In genomic region chrX:109184506-109185139, GRCh38 we compare ENCODE assay signal across 24 cellular contexts.
DNase-seq lines count a peak whose midpoint lies in the region; ATAC-seq, FAIRE-seq and TF ChIP-seq lines count a peak whose summit lies in the region.
"Had no signal": no experiment of that assay in that cellular context is flagged by ENCODE, and none has a peak within 500 bp of the region (broad histone marks: within the 10 kb centered on the region; RNA-seq: fewer than 3 reads in every experiment).

No MANE protein-coding gene starts in this region.

- CTCF ChIA-PET in GM12878 (lab: Yijun Ruan, JAX) = interaction anchor here (1.2 to 2.1 kb wide), 4 partner anchors 84 to 485 kb away, joined by 3 to 8 read pairs (median 4); no protein-coding TSS in a partner anchor

- H3K36me3 Mint-ChIP-seq in activated naive CD8-positive, alpha-beta T cell treated with anti-CD3 and anti-CD28 coated beads, Interleukin-2, amount 50 U/mL, for 24 hours (ENCODE audit: low read depth) = no peaks in the 10 kb centered on the region
- peaks cover 0 to 2% of the 10 kb centered on the region in 2 donors for H3K36me3 Mint-ChIP-seq in activated T-cell treated with anti-CD3 and anti-CD28 coated beads, Interleukin-2, amount 50 U/mL, for 72 hours (ENCODE audit: insufficient read depth in 2 of 2)
- H3K36me3 Mint-ChIP-seq: CD4-positive, alpha-beta memory T cell; T-cell had no signal

- H3K4me1 Mint-ChIP-seq in activated naive CD8-positive, alpha-beta T cell treated with anti-CD3 and anti-CD28 coated beads, Interleukin-2, amount 50 U/mL, for 24 hours = no peaks in the 10 kb centered on the region
- H3K4me1 Mint-ChIP-seq in activated T-cell treated with anti-CD3 and anti-CD28 coated beads, Interleukin-2, amount 50 U/mL, for 72 hours (ENCODE audit: low read depth) = peaks cover 6% of the 10 kb centered on the region
- H3K4me1 Mint-ChIP-seq: CD4-positive, alpha-beta memory T cell; T-cell had no signal

- H3K4me3 ChIP-seq in GM12878 (no peak overlapping the region), iPS-20b (ENCODE audit: low read length) (peak overlapping the region; percentile 51)
- H3K4me3 ChIP-seq: BLaER1, PC-9 had no signal

- no peak overlapping the region for H3K27ac Mint-ChIP-seq in activated naive CD8-positive, alpha-beta T cell treated with anti-CD3 and anti-CD28 coated beads, Interleukin-2, amount 50 U/mL, for 24 hours
- H3K27ac Mint-ChIP-seq in activated T-cell treated with anti-CD3 and anti-CD28 coated beads, Interleukin-2, amount 50 U/mL, for 72 hours = no peak overlapping the region
- H3K27ac Mint-ChIP-seq: CD4-positive, alpha-beta memory T cell; T-cell had no signal

- no peaks in the 10 kb centered on the region for H3K9me3 Mint-ChIP-seq in activated naive CD8-positive, alpha-beta T cell treated with anti-CD3 and anti-CD28 coated beads, Interleukin-2, amount 50 U/mL, for 24 hours
- H3K9me3 Mint-ChIP-seq in activated T-cell treated with anti-CD3 and anti-CD28 coated beads, Interleukin-2, amount 50 U/mL, for 72 hours = peaks cover 2 to 3% of the 10 kb centered on the region in 2 donors

- TF ChIP-seq POLR2A in GM12878 (IDR thresholded peaks at IDR 0.05; ENCODE audit: low read depth, low read length) = no peak

- no peak for DNase-seq in GM12878 (ENCODE audit: low read depth, low spot score)
- DNase-seq in cardiac septum (ENCODE audit: low spot score) = no peak
- DNase-seq in activated naive CD8-positive, alpha-beta T cell treated with anti-CD3 and anti-CD28 coated beads, Interleukin-2, amount 50 U/mL, for 24 hours = no peak
- no peak for DNase-seq in activated T-cell treated with anti-CD3 and anti-CD28 coated beads, Interleukin-2, amount 50 U/mL, for 72 hours
- DNase-seq in middle frontal gyrus (ENCODE audit: extremely low spot score, low spot score) = no peak
- DNase-seq: CD4-positive, alpha-beta memory T cell; DMS153; GOT3; KBM-7; NCI-H1105; NCI-H1694 treated with DMSO at 0.1 percent for 48 hours; NCI-H2227 treated with DMSO at 0.1 percent for 48 hours; NCI-H524 treated with DMSO at 0.1 percent for 48 hours; PC-9; SIG-M5; T-cell had no signal

- POLR2A ChIA-PET in GM12878 (lab: Charles Lee) = interaction anchor here (0.8 to 1.3 kb wide), 3 partner anchors 87 to 197 kb away, joined by 3 to 4 read pairs (median 4); no protein-coding TSS in a partner anchor

- ATAC-seq in GM18867 (IDR thresholded peaks at IDR 0.05; ENCODE audit: unreplicated experiment) = peak; percentile 65
- ATAC-seq in HG02763 (IDR thresholded peaks at IDR 0.05; ENCODE audit: unreplicated experiment) = peak; percentile 39
- peak; percentile 47 for ATAC-seq in GM12878
- no peak for ATAC-seq in activated naive CD8-positive, alpha-beta T cell treated with anti-CD3 and anti-CD28 coated beads, Interleukin-2, amount 50 U/mL, for 24 hours
- ATAC-seq in activated T-cell treated with anti-CD3 and anti-CD28 coated beads, Interleukin-2, amount 50 U/mL, for 72 hours (replicated peaks in 1 of 2) = no peak
- ATAC-seq: HepG2, SK-N-SH treated with all-trans-retinoic acid at 6 μM for 48 hours, T-cell had no signal

- no peak overlapping the region for H2AFZ ChIP-seq in GM12878 (ENCODE audit: control insufficient read depth, low read depth, low read length)
- H2AFZ ChIP-seq: PC-9 had no signal

- no peaks in the 10 kb centered on the region for H3K27me3 ChIP-seq in GM12878 (replicated peaks in 1 of 2; ENCODE audit: control insufficient read depth in 2 of 2, insufficient read depth in 2 of 2, low read length in 1 of 2)
- no peaks in the 10 kb centered on the region for H3K27me3 ChIP-seq in iPS-20b (ENCODE audit: insufficient read depth, low read length)

- FAIRE-seq in GM12878 (lab: Jason Lieb, UNC) = no peak
- FAIRE-seq: GM12892, HepG2 had no signal

- H3K27ac ChIP-seq in GM12878 (ENCODE audit: control insufficient read depth, insufficient read depth) (no peak overlapping the region; the same call in 1 of the 2 replicates), iPS-20b (ENCODE audit: low read length) (peak overlapping the region; percentile 76)
- H3K27ac ChIP-seq: BLaER1, PC-9, RWPE1 had no signal

- TF ChIP-seq RAD21 in GM12878 (IDR thresholded peaks at IDR 0.05; ENCODE audit: insufficient read depth, low read depth, low read length) = no peak

- RAD21 ChIA-PET in GM12878 (lab: Charles Lee; ENCODE audit: unreplicated experiment) = interaction anchor here (1.1 to 10.1 kb wide), 9 partner anchors 22 to 543 kb away, joined by 3 to 155 read pairs (median 4); no protein-coding TSS in a partner anchor

- no peaks in the 10 kb centered on the region for H4K20me1 ChIP-seq in GM12878 (ENCODE audit: control insufficient read depth, insufficient read depth)
- H4K20me1 ChIP-seq: BLaER1 had no signal

- no peaks in the 10 kb centered on the region for H3K79me2 ChIP-seq in GM12878 (ENCODE audit: control insufficient read depth, insufficient read depth, low read length)

- no peak overlapping the region for H3K9ac ChIP-seq in GM12878 (ENCODE audit: control insufficient read depth, insufficient read depth, low read length)
- H3K9ac ChIP-seq in iPS-20b (ENCODE audit: low read depth, low read length) = peak overlapping the region; percentile 12; the same call in 1 of the 2 replicates
- H3K9ac ChIP-seq: BLaER1 had no signal

- no peak overlapping the region for H3K4me3 Mint-ChIP-seq in activated naive CD8-positive, alpha-beta T cell treated with anti-CD3 and anti-CD28 coated beads, Interleukin-2, amount 50 U/mL, for 24 hours
- no peak overlapping the region for H3K4me3 Mint-ChIP-seq in activated T-cell treated with anti-CD3 and anti-CD28 coated beads, Interleukin-2, amount 50 U/mL, for 72 hours
- H3K4me3 Mint-ChIP-seq: CD4-positive, alpha-beta memory T cell; T-cell had no signal

- no peak for TF ChIP-seq CTCF in GM12878 (IDR thresholded peaks at IDR 0.05 in 2 of 3, conservative IDR thresholded peaks at IDR 0.05 in 1 of 3; ENCODE audit: control insufficient read depth in 2 of 3, extremely low read depth in 1 of 3, insufficient read depth in 1 of 3, low read depth in 3 of 3, low read length in 3 of 3)

- H3K36me3 ChIP-seq in GM12878 (ENCODE audit: control insufficient read depth in 2 of 2, insufficient read depth in 2 of 2, low read length in 1 of 2) (no peaks in the 10 kb centered on the region), iPS-20b (ENCODE audit: insufficient read depth, low read depth, low read length) (no peaks in the 10 kb centered on the region)
- H3K36me3 ChIP-seq: BLaER1 had no signal

- no peaks in the 10 kb centered on the region for H3K27me3 Mint-ChIP-seq in activated naive CD8-positive, alpha-beta T cell treated with anti-CD3 and anti-CD28 coated beads, Interleukin-2, amount 50 U/mL, for 24 hours
- peaks cover 49% of the 10 kb centered on the region for H3K27me3 Mint-ChIP-seq in activated T-cell treated with anti-CD3 and anti-CD28 coated beads, Interleukin-2, amount 50 U/mL, for 72 hours (ENCODE audit: low read depth)
- H3K27me3 Mint-ChIP-seq: CD4-positive, alpha-beta memory T cell had no signal

- intact Hi-C loops in GM12878 (cut with micrococcal nuclease; ENCODE audit: unreplicated experiment) (loop anchor here (5.0 kb wide), 1 partner anchor 198 kb away; no protein-coding TSS in a partner anchor), cardiac septum (cut with DNase I) (no loop called here)

- in situ Hi-C loops in GM12878 (cut with MboI) = no loop called here

- TF ChIP-seq EP300 in GM12878 (IDR thresholded peaks at IDR 0.05; ENCODE audit: borderline replicate concordance in 1 of 2, control insufficient read depth in 1 of 2, low read depth in 2 of 2, low read length in 2 of 2) = peak in 1 of 2 experiments; percentile 19; a peak in 1 of 4 replicates

- H3K9me3 ChIP-seq in GM12878 (replicated peaks; ENCODE audit: control insufficient read depth, insufficient read depth, low read length) (no peaks in the 10 kb centered on the region; the same call in 2 of the 3 replicates), iPS-20b (ENCODE audit: insufficient read depth, low read depth, low read length) (no peaks in the 10 kb centered on the region)
- H3K9me3 ChIP-seq: BLaER1 had no signal

- SMC1A ChIA-PET in GM12878 (lab: Charles Lee; ENCODE audit: uncharacterized antibody, unreplicated experiment) = interaction anchor here (0.8 to 10.7 kb wide), 20 partner anchors 16 to 485 kb away, joined by 3 to 168 read pairs (median 4); no protein-coding TSS in a partner anchor

- H3K4me1 ChIP-seq in GM12878 (ENCODE audit: control insufficient read depth, insufficient read depth, low read length) (no peaks in the 10 kb centered on the region; the same call in 1 of the 2 replicates), iPS-20b (ENCODE audit: insufficient read depth, low read length) (peaks cover 9% of the 10 kb centered on the region)
- H3K4me1 ChIP-seq: BLaER1 had no signal

- BruUV-seq in GM12878 (replicated peaks; lab: Mats Ljungman, UMichigan) = no TSS peak

- no peak overlapping the region for H3K4me2 ChIP-seq in GM12878 (ENCODE audit: control insufficient read depth, insufficient read depth)
- H3K4me2 ChIP-seq: BLaER1, PC-9 had no signal

TF ChIP-seq in GM12878, 131 proteins besides CTCF, POLR2A, EP300 and RAD21 (continues in another document):
- TF ChIP-seq BCL11A (IDR thresholded peaks at IDR 0.05; ENCODE audit: low read depth, low read length) (no peak; the same call in 1 of the 2 replicates), POLR2AphosphoS5 (IDR thresholded peaks at IDR 0.05; ENCODE audit: low read length) (no peak), GATAD2B (conservative IDR thresholded peaks at IDR 0.05; ENCODE audit: low read depth) (no peak; the same call in 1 of the 2 replicates), RUNX3 (IDR thresholded peaks at IDR 0.05; ENCODE audit: low read length) (no peak), RELB (IDR thresholded peaks at IDR 0.05; ENCODE audit: low read depth) (peak; percentile 84)

Comparison
In these comparisons a context has a peak if more than half of its experiments do, and no peak if none do; other contexts are left out.
1. ATAC-seq: peak in GM18867 (single experiment), HG02763 (single experiment) and GM12878 (single experiment); none in activated naive CD8-positive, alpha-beta T cell treated with anti-CD3 and anti-CD28 coated beads, Interleukin-2, amount 50 U/mL, for 24 hours (single experiment) and activated T-cell treated with anti-CD3 and anti-CD28 coated beads, Interleukin-2, amount 50 U/mL, for 72 hours (0 of 2).